ENCODE assay signal across 31 cellular contexts in the genomic region with DNA sequence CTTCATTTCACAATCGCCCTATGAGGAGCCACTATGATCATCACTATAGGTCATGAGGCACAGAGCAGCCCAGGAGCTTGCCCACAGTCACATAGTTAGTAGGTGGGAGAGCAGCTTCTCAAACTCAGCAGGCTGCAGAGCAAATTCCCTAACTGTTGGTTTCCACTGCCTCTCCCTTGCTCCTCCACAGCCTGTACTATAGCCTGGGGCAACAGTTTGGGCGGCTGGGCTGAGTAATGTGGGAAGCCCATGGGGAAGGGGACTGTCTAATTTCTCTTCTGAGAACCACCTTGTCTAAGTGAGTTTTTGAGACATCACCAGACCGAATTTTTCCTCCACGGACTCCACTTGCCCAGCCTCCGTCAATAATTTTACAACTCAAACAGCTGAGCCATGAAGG.
"Had no signal": no experiment of that assay in that cellular context is flagged by ENCODE, and none has a peak within 500 bp of the region (broad histone marks: within the 10 kb centered on the region; RNA-seq: fewer than 3 reads in every experiment).

No MANE protein-coding gene starts in this region.

- H3K9me3 Mint-ChIP-seq: activated T-cell treated with anti-CD3 and anti-CD28 coated beads, Interleukin-2, amount 50 U/mL, for 4 hours; T-helper 2 cell treated with Interferon-gamma antibody and Interleukin-4, amounts not matched to agents 5 μg/mL and 100 μg/mL, for 36 hours had no signal

- H3K36me3 Mint-ChIP-seq: activated naive CD8-positive, alpha-beta T cell had no signal

- H3K9me3 ChIP-seq: esophagus muscularis mucosa, gastrocnemius medialis, heart right ventricle had no signal

- H3K36me3 ChIP-seq: brain microvascular endothelial cell, esophagus muscularis mucosa, gastrocnemius medialis, heart right ventricle, WERI-Rb-1 had no signal

- H3K27ac Mint-ChIP-seq: activated B cell treated with CpG ODN at 0.5 μM for 24 hours; activated CD8-positive, alpha-beta T cell treated with anti-CD3 and anti-CD28 coated beads for 36 hours; activated naive CD8-positive, alpha-beta T cell; activated T-helper 17 cell treated with anti-CD3 and anti-CD28 coated beads, Interleukin-2, amount 50 U/mL, for 72 hours; effector memory CD8-positive, alpha-beta T cell; T-helper 17 cell; T-helper 2 cell treated with Interferon-gamma antibody and Interleukin-4, amounts not matched to agents 5 μg/mL and 100 μg/mL, for 36 hours had no signal

- H3K27me3 Mint-ChIP-seq: activated B cell treated with CpG ODN at 0.5 μM for 24 hours; central memory CD8-positive, alpha-beta T cell had no signal

- H3K4me1 ChIP-seq: esophagus muscularis mucosa, foreskin keratinocyte, gastrocnemius medialis, heart right ventricle had no signal

- H3K4me3 ChIP-seq: esophagus muscularis mucosa, gastrocnemius medialis, heart right ventricle had no signal

- ATAC-seq: activated CD4-positive, CD25-positive, alpha-beta regulatory T cell treated with anti-CD3 and anti-CD28 coated beads, Interleukin-2, amount 50 U/mL, for 24 hours; activated CD8-positive, alpha-beta T cell treated with anti-CD3 and anti-CD28 coated beads for 36 hours; activated T-cell treated with anti-CD3 and anti-CD28 coated beads, Interleukin-2, amount 50 U/mL, for 4 hours; activated T-helper 17 cell treated with anti-CD3 and anti-CD28 coated beads, Interleukin-2, amount 50 U/mL, for 72 hours; effector memory CD8-positive, alpha-beta T cell; foreskin keratinocyte; gastrocnemius medialis; heart right ventricle; T-helper 17 cell had no signal

- DNase-seq: activated B cell treated with CpG ODN at 0.5 μM for 24 hours; activated CD4-positive, alpha-beta T cell treated with anti-CD3 and anti-CD28 coated beads for 48 hours; activated CD4-positive, alpha-beta T cell treated with anti-CD3 and anti-CD28 coated beads, Interleukin-2, amount 50 U/mL, for 1 hour; activated CD4-positive, alpha-beta T cell treated with anti-CD3 and anti-CD28 coated beads, Interleukin-2, amount 50 U/mL, for 48 hours; activated CD8-positive, alpha-beta memory T cell treated with anti-CD3 and anti-CD28 coated beads for 24 hours; activated CD8-positive, alpha-beta T cell treated with anti-CD3 and anti-CD28 coated beads for 36 hours; activated effector memory CD4-positive, alpha-beta T cell treated with Interleukin-2 at 50 U/mL for 16 hours; activated gamma-delta T cell treated with Interleukin-2 at 50 U/mL for 16 hours; activated naive CD4-positive, alpha-beta T cell treated with anti-CD3 and anti-CD28 coated beads, Interleukin-2, amount 50 U/mL, for 16 hours; activated naive CD4-positive, alpha-beta T cell treated with Interleukin-2 at 50 U/mL for 16 hours; activated T-cell treated with anti-CD3 and anti-CD28 coated beads, Interleukin-2, amount 50 U/mL, for 4 hours; amniotic stem cell; anterior cingulate cortex; brain microvascular endothelial cell; cortex of kidney; dermis blood vessel endothelial cell; effector CD4-positive, alpha-beta T cell; effector memory CD8-positive, alpha-beta T cell; erythroblast; foreskin keratinocyte; gastrocnemius medialis; heart right ventricle; T-helper 17 cell; T1000; WERI-Rb-1 had no signal

- H3K27me3 ChIP-seq: brain microvascular endothelial cell, foreskin keratinocyte, gastrocnemius medialis had no signal

- H3K4me3 Mint-ChIP-seq: activated B cell treated with CpG ODN at 0.5 μM for 24 hours; activated CD8-positive, alpha-beta T cell treated with anti-CD3 and anti-CD28 coated beads for 36 hours; activated naive CD8-positive, alpha-beta T cell; activated T-cell treated with anti-CD3 and anti-CD28 coated beads, Interleukin-2, amount 50 U/mL, for 4 hours; activated T-helper 17 cell treated with anti-CD3 and anti-CD28 coated beads, Interleukin-2, amount 50 U/mL, for 72 hours; central memory CD8-positive, alpha-beta T cell; effector memory CD8-positive, alpha-beta T cell; T-helper 17 cell; T-helper 2 cell treated with Interferon-gamma antibody and Interleukin-4, amounts not matched to agents 5 μg/mL and 100 μg/mL, for 36 hours had no signal

- H3K4me1 Mint-ChIP-seq: activated B cell treated with CpG ODN at 0.5 μM for 24 hours; activated T-helper 17 cell treated with anti-CD3 and anti-CD28 coated beads, Interleukin-2, amount 50 U/mL, for 72 hours; central memory CD8-positive, alpha-beta T cell; T-helper 17 cell had no signal

- H3K27ac ChIP-seq: brain microvascular endothelial cell, esophagus muscularis mucosa, foreskin keratinocyte, gastrocnemius medialis, heart right ventricle, WERI-Rb-1 had no signal
